Comparison of ENCODE assay signal across 9 cellular contexts in genomic region chr17:66904760-66905637, GRCh38. TPM values are rescaled to one million over a fixed set of nuclear protein-coding genes. Genes with fewer than 3 reads are reported as not detected.
DNase-seq lines count a peak whose midpoint lies in the region; ATAC-seq and TF ChIP-seq lines count a peak whose summit lies in the region.
"Had no signal": no experiment of that assay in that cellular context is flagged by ENCODE, and none has a peak within 500 bp of the region (broad histone marks: within the 10 kb centered on the region; RNA-seq: fewer than 3 reads in every experiment).

No MANE protein-coding gene starts in this region.

- DNase-seq in DMS79 treated with DMSO at 0.1 percent for 48 hours (lab: John Stamatoyannopoulos, UW): peak; percentile 88
- DNase-seq in NCI-H446 (lab: John Stamatoyannopoulos, UW): peak; percentile 76 to 91
- DNase-seq in dermis blood vessel endothelial cell: peak; percentile 84
- no peak for DNase-seq in glutamatergic neuron
- no peak for DNase-seq in iPS-NIHi7 (ENCODE audit: extremely low spot score)
- no peak for DNase-seq in GOT3 (lab: John Stamatoyannopoulos, UW)
- DNase-seq: stimulated activated naive CD8-positive, alpha-beta T cell treated with anti-CD3 and anti-CD28 coated beads, Interleukin-15, amount 100 ng/mL, for 72 hours had no signal

- TF ChIP-seq CTCF in nephron (IDR thresholded peaks at IDR 0.05; ENCODE audit: unreplicated experiment in 3 of 3) (no peak), glutamatergic neuron (IDR thresholded peaks at IDR 0.05; ENCODE audit: partially characterized antibody, unreplicated experiment) (no peak)

- H3K36me3 Mint-ChIP-seq in nephron (ENCODE audit: low read depth): no peaks in the 10 kb centered on the region
- H3K36me3 Mint-ChIP-seq in glutamatergic neuron (ENCODE audit: unreplicated experiment): no peaks in the 10 kb centered on the region

- no peaks in the 10 kb centered on the region for H3K9me3 Mint-ChIP-seq in nephron
- peaks cover 2% of the 10 kb centered on the region for H3K9me3 Mint-ChIP-seq in glutamatergic neuron (ENCODE audit: unreplicated experiment)
- H3K9me3 Mint-ChIP-seq: stimulated activated naive CD8-positive, alpha-beta T cell treated with anti-CD3 and anti-CD28 coated beads, Interleukin-15, amount 100 ng/mL, for 72 hours had no signal

- peak overlapping the region; percentile 92 to 97 (median 95) for H3K27ac Mint-ChIP-seq in nephron
- H3K27ac Mint-ChIP-seq in glutamatergic neuron (ENCODE audit: unreplicated experiment): no peak overlapping the region

- no peak for ATAC-seq in GM21447 (IDR thresholded peaks at IDR 0.05; ENCODE audit: unreplicated experiment)
- ATAC-seq: stimulated activated naive CD8-positive, alpha-beta T cell treated with anti-CD3 and anti-CD28 coated beads, Interleukin-15, amount 100 ng/mL, for 72 hours had no signal

- H3K27me3 Mint-ChIP-seq in nephron (ENCODE audit: low read depth) (peaks cover 25% of the 10 kb centered on the region), glutamatergic neuron (ENCODE audit: unreplicated experiment) (no peaks in the 10 kb centered on the region)

- H3K4me1 Mint-ChIP-seq in nephron (peaks cover 43% of the 10 kb centered on the region), glutamatergic neuron (ENCODE audit: low read depth, unreplicated experiment) (peaks cover 8% of the 10 kb centered on the region)

- peak overlapping the region in 1 of 3 experiments; percentile 3 for H3K4me3 Mint-ChIP-seq in nephron
- no peak overlapping the region for H3K4me3 Mint-ChIP-seq in glutamatergic neuron (ENCODE audit: unreplicated experiment)
- H3K4me3 Mint-ChIP-seq: stimulated activated naive CD8-positive, alpha-beta T cell treated with anti-CD3 and anti-CD28 coated beads, Interleukin-15, amount 100 ng/mL, for 72 hours had no signal

RNA-seq across cellular contexts. Expression of gene CACNG4, which starts 59.5 kb away (rescaled TPM):
- total RNA-seq in dermis blood vessel endothelial cell (not detected in 2 replicates), glutamatergic neuron (ENCODE audit: unreplicated experiment) (105 TPM)

Comparison
In these comparisons a context has a peak if more than half of its experiments do, and no peak if none do; other contexts are left out.
1. DNase-seq: peak in DMS79 treated with DMSO at 0.1 percent for 48 hours (single experiment), NCI-H446 (2 of 2) and dermis blood vessel endothelial cell (single experiment); none in glutamatergic neuron (single experiment), iPS-NIHi7 (single experiment) and GOT3 (single experiment).
2. RNA of gene CACNG4, which starts 59.5 kb away (total RNA-seq): 105 TPM in glutamatergic neuron (single experiment); not detected in dermis blood vessel endothelial cell; every median in the first group is over 100 times any median in the second.